Comparison of ENCODE assay signal across 32 cellular contexts in the genomic region with DNA sequence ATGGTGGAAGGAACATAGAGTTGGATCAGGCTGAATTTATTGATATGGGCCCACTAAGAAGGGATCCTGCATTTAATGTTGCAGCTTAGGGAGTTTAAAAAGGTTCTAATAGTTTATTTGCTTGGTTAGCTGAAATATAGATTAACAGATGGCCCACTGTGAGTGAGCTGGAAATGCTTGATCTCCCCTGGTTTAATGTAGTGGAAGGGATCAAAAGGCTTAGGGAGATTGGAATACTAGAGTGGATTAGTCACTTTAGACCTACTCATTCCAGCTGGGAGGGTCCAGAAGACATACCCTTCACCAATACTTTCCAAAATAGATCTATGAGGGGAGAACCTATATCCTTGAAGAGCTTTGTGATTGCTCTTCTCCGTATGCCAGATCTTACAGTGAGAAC.
"Had no signal": no experiment of that assay in that cellular context is flagged by ENCODE, and none has a peak within 500 bp of the region (broad histone marks: within the 10 kb centered on the region; RNA-seq: fewer than 3 reads in every experiment).

No MANE protein-coding gene starts in this region.

- H3K4me3 ChIP-seq: adrenal gland, body of pancreas, breast epithelium, K562, PC-9 had no signal

- H3K27ac Mint-ChIP-seq: activated CD4-positive, alpha-beta T cell treated with anti-CD3 and anti-CD28 coated beads, Interleukin-2, amount 10 ng/mL, durations not matched to agents 24 days and 14 days; activated CD8-positive, alpha-beta T cell treated with anti-CD3 and anti-CD28 coated beads for 36 hours; activated naive CD4-positive, alpha-beta T cell treated with anti-CD3 and anti-CD28 coated beads, Interleukin-2, amount 50 U/mL, for 24 hours; activated T-cell treated with anti-CD3 and anti-CD28 coated beads, Interleukin-2, amount 50 U/mL, for 72 hours; activated T-helper 17 cell treated with anti-CD3 and anti-CD28 coated beads, Interleukin-2, amount 50 U/mL, for 72 hours; T-cell; T-helper 17 cell had no signal

- H3K4me3 Mint-ChIP-seq: activated CD4-positive, alpha-beta T cell treated with anti-CD3 and anti-CD28 coated beads, Interleukin-2, amount 10 ng/mL, durations not matched to agents 24 days and 14 days; activated CD8-positive, alpha-beta T cell treated with anti-CD3 and anti-CD28 coated beads for 36 hours; activated naive CD4-positive, alpha-beta T cell treated with anti-CD3 and anti-CD28 coated beads, Interleukin-2, amount 50 U/mL, for 24 hours; activated T-cell treated with anti-CD3 and anti-CD28 coated beads, Interleukin-2, amount 50 U/mL, for 72 hours; activated T-helper 17 cell treated with anti-CD3 and anti-CD28 coated beads, Interleukin-2, amount 50 U/mL, for 72 hours; T-cell; T-helper 17 cell had no signal

- H3K4me1 Mint-ChIP-seq: activated naive CD4-positive, alpha-beta T cell treated with anti-CD3 and anti-CD28 coated beads, Interleukin-2, amount 50 U/mL, for 24 hours; activated T-helper 17 cell treated with anti-CD3 and anti-CD28 coated beads, Interleukin-2, amount 50 U/mL, for 72 hours; T-cell; T-helper 17 cell had no signal

- ATAC-seq: activated CD8-positive, alpha-beta T cell treated with anti-CD3 and anti-CD28 coated beads for 36 hours; activated T-cell treated with anti-CD3 and anti-CD28 coated beads, Interleukin-2, amount 50 U/mL, for 72 hours; activated T-helper 17 cell treated with anti-CD3 and anti-CD28 coated beads, Interleukin-2, amount 50 U/mL, for 72 hours; body of pancreas; K562; Right ventricle myocardium inferior; SK-N-SH treated with all-trans-retinoic acid at 6 μM for 48 hours; T-cell; T-helper 17 cell had no signal

- H3K27me3 ChIP-seq: adrenal gland, body of pancreas, breast epithelium had no signal

- H3K9me3 ChIP-seq: adrenal gland, body of pancreas, breast epithelium had no signal

- H3K27ac ChIP-seq: adrenal gland, body of pancreas, breast epithelium, PC-9, RWPE1, VCaP had no signal

- H3K27me3 Mint-ChIP-seq: activated CD4-positive, alpha-beta T cell treated with anti-CD3 and anti-CD28 coated beads, Interleukin-2, amount 10 ng/mL, durations not matched to agents 24 days and 14 days; activated CD8-positive, alpha-beta T cell treated with anti-CD3 and anti-CD28 coated beads for 36 hours; activated naive CD4-positive, alpha-beta T cell treated with anti-CD3 and anti-CD28 coated beads, Interleukin-2, amount 50 U/mL, for 24 hours; activated T-helper 17 cell treated with anti-CD3 and anti-CD28 coated beads, Interleukin-2, amount 50 U/mL, for 72 hours; T-cell had no signal

- H3K36me3 ChIP-seq: adrenal gland, breast epithelium had no signal

- H3K9me3 Mint-ChIP-seq: activated CD8-positive, alpha-beta T cell treated with anti-CD3 and anti-CD28 coated beads for 36 hours; activated naive CD4-positive, alpha-beta T cell treated with anti-CD3 and anti-CD28 coated beads, Interleukin-2, amount 50 U/mL, for 24 hours; activated T-helper 17 cell treated with anti-CD3 and anti-CD28 coated beads, Interleukin-2, amount 50 U/mL, for 72 hours; T-cell had no signal

- H3K36me3 Mint-ChIP-seq: activated naive CD4-positive, alpha-beta T cell treated with anti-CD3 and anti-CD28 coated beads, Interleukin-2, amount 50 U/mL, for 24 hours; T-cell had no signal

- DNase-seq: activated CD4-positive, alpha-beta T cell treated with anti-CD3 and anti-CD28 coated beads, Interleukin-2, amount 10 ng/mL, durations not matched to agents 24 days and 14 days; activated CD4-positive, alpha-beta T cell treated with anti-CD3 and anti-CD28 coated beads, Interleukin-2, amount 50 U/mL, for 4 hours; activated CD8-positive, alpha-beta T cell treated with anti-CD3 and anti-CD28 coated beads for 36 hours; activated effector memory CD4-positive, alpha-beta T cell treated with anti-CD3 and anti-CD28 coated beads, Interleukin-2, amount 50 U/mL, for 16 hours; activated naive CD4-positive, alpha-beta T cell; activated T-cell treated with anti-CD3 and anti-CD28 coated beads, Interleukin-2, amount 50 U/mL, for 1 hour; activated T-cell treated with anti-CD3 and anti-CD28 coated beads, Interleukin-2, amount 50 U/mL, for 72 hours; adrenal gland; body of pancreas; cerebellar nuclear complex; NCI-H1105; NCI-H1436; NCI-H1694; NCI-H2029; NCI-H2107; NCI-H226; NCI-H510A; NCI-H69; NK-92 treated with Interleukin-12 subunit alpha and Interleukin-12 subunit beta, amount 100 ng/mL, for 24 hours; PC-9; SIG-M5; T-cell; T-helper 17 cell; T-helper 9 cell had no signal
